Comparison of ENCODE assay signal across 18 cellular contexts in genomic region chr7:6284461-6285360, GRCh38. TPM values are rescaled to one million over a fixed set of nuclear protein-coding genes. Genes with fewer than 3 reads are reported as not detected.
DNase-seq lines count a peak whose midpoint lies in the region; ATAC-seq and TF ChIP-seq lines count a peak whose summit lies in the region.
"Had no signal": no experiment of that assay in that cellular context is flagged by ENCODE, and none has a peak within 500 bp of the region (broad histone marks: within the 10 kb centered on the region; RNA-seq: fewer than 3 reads in every experiment).

No MANE protein-coding gene starts in this region.

- POLR2A ChIA-PET in PC-3 (lab: Charles Lee; ENCODE audit: unreplicated experiment) = no interaction called here

- no peak for TF ChIP-seq CTCF in PC-3 (conservative IDR thresholded peaks at IDR 0.05; ENCODE audit: low read depth, low read length)
- TF ChIP-seq CTCF in BE2C (IDR thresholded peaks at IDR 0.05; ENCODE audit: low read depth, low read length) = no peak
- no peak for TF ChIP-seq CTCF in hepatocyte (IDR thresholded peaks at IDR 0.05; ENCODE audit: poor library complexity)

- no peak overlapping the region for H4K8ac ChIP-seq in neuronal stem cell (ENCODE audit: low read depth, low read length)

- no peak overlapping the region for H2AK5ac ChIP-seq in neuronal stem cell (ENCODE audit: low read depth, low read length)

- DNase-seq in EH (ENCODE audit: low read depth) (peak; percentile 47), PC-3 (peak; percentile 90), dermis microvascular lymphatic vessel endothelial cell (ENCODE audit: low read depth in 2 of 2) (peak; percentile 48 to 70), neuronal stem cell (ENCODE audit: low spot score) (no peak), BE2C (no peak), hepatocyte (ENCODE audit: low spot score) (no peak)
- DNase-seq: activated CD4-positive, alpha-beta T cell treated with anti-CD3 and anti-CD28 coated beads, Interleukin-2, amount 50 U/mL, for 48 hours; activated gamma-delta T cell; effector CD4-positive, alpha-beta T cell; naive B cell; NCI-H146; NCI-H510A; retina; stimulated activated CD4-positive, alpha-beta T cell treated with anti-CD3 and anti-CD28 coated beads, Interleukin-4, amount 100 ng/mL, for 4 hours had no signal

- no peaks in the 10 kb centered on the region for H3K36me3 ChIP-seq in PC-3 (ENCODE audit: low read depth, low read length)
- no peaks in the 10 kb centered on the region for H3K36me3 ChIP-seq in neuronal stem cell (replicated peaks in 1 of 2; ENCODE audit: control insufficient read depth in 2 of 2, insufficient read depth in 2 of 2, low read length in 2 of 2)
- H3K36me3 ChIP-seq in BE2C = no peaks in the 10 kb centered on the region
- H3K36me3 ChIP-seq in hepatocyte (replicated peaks; ENCODE audit: insufficient read depth, low read depth) = no peaks in the 10 kb centered on the region
- H3K36me3 ChIP-seq: vagina had no signal

- peaks cover 35% of the 10 kb centered on the region for H3K4me1 ChIP-seq in PC-3 (ENCODE audit: insufficient read depth, low read length)
- H3K4me1 ChIP-seq in neuronal stem cell (ENCODE audit: control insufficient read depth in 2 of 2, insufficient read depth in 1 of 2, low read depth in 1 of 2, low read length in 2 of 2) = no peaks in the 10 kb centered on the region
- H3K4me1 ChIP-seq in BE2C = no peaks in the 10 kb centered on the region
- no peaks in the 10 kb centered on the region for H3K4me1 ChIP-seq in hepatocyte (ENCODE audit: insufficient read depth)
- H3K4me1 ChIP-seq: vagina had no signal

- BruUV-seq in PC-3 (replicated peaks; lab: Mats Ljungman, UMichigan) = no TSS peak

- H2BK15ac ChIP-seq in neuronal stem cell (ENCODE audit: low read length) = no peak overlapping the region

- H3K27me3 ChIP-seq in PC-3 (ENCODE audit: low read length) = no peaks in the 10 kb centered on the region
- H3K27me3 ChIP-seq in neuronal stem cell (ENCODE audit: control insufficient read depth in 3 of 3, insufficient read depth in 3 of 3, low read depth in 1 of 3, low read length in 3 of 3) = no peaks in the 10 kb centered on the region
- H3K27me3 ChIP-seq in BE2C = no peaks in the 10 kb centered on the region
- H3K27me3 ChIP-seq in hepatocyte = no peaks in the 10 kb centered on the region
- H3K27me3 ChIP-seq: vagina had no signal

- H3K4me2 ChIP-seq in PC-3 (ENCODE audit: low read length) (peak overlapping the region; percentile 42), neuronal stem cell (ENCODE audit: insufficient read depth, low read length, poor library complexity, severe bottlenecking) (no peak overlapping the region), hepatocyte (no peak overlapping the region)

- H4K20me1 ChIP-seq in PC-3 (ENCODE audit: low read length) (no peaks in the 10 kb centered on the region), hepatocyte (ENCODE audit: insufficient read depth, poor library complexity, severe bottlenecking) (no peaks in the 10 kb centered on the region)

- H3K27ac ChIP-seq in PC-3 (ENCODE audit: low read length) (peak overlapping the region; percentile 100), neuronal stem cell (replicated peaks; ENCODE audit: low read length) (no peak overlapping the region), hepatocyte (no peak overlapping the region)
- H3K27ac ChIP-seq: vagina had no signal

- peak overlapping the region; percentile 13 for H3K18ac ChIP-seq in neuronal stem cell (ENCODE audit: low read length)

- CTCF ChIA-PET in PC-3 (lab: Charles Lee) = no interaction called here

- H3K9me3 ChIP-seq in PC-3 (ENCODE audit: low read length) (no peaks in the 10 kb centered on the region), neuronal stem cell (replicated peaks in 1 of 2; ENCODE audit: control insufficient read depth in 2 of 2, insufficient read depth in 1 of 2, low read depth in 1 of 2, low read length in 2 of 2) (no peaks in the 10 kb centered on the region), BE2C (no peaks in the 10 kb centered on the region), hepatocyte (ENCODE audit: low read depth) (no peaks in the 10 kb centered on the region)
- H3K9me3 ChIP-seq: vagina had no signal

- WGBS in neuronal stem cell (ENCODE audit: extremely low coverage in 2 of 2, insufficient read length in 2 of 2, insufficient replicate concordance in 1 of 2), 2 donors = no CpG with 5 or more reads among the region's 20 CpGs
- 91% methylated on average over 20 of the region's 20 CpGs for WGBS in hepatocyte (ENCODE audit: low lambda C conversion rate, missing lambda C conversion rate)

- H3K4me3 ChIP-seq in PC-3 (ENCODE audit: low read length) (no peak overlapping the region), neuronal stem cell (ENCODE audit: low read length in 2 of 2) (no peak overlapping the region), BE2C (ENCODE audit: low read depth, low read length) (no peak overlapping the region), hepatocyte (no peak overlapping the region)
- H3K4me3 ChIP-seq: vagina had no signal

- no peak overlapping the region for H3K14ac ChIP-seq in neuronal stem cell (ENCODE audit: low read length)

- H2BK120ac ChIP-seq in neuronal stem cell (ENCODE audit: low read depth, low read length) = no peak overlapping the region

- ATAC-seq in PC-3 (peak; percentile 43), HG03354 (IDR thresholded peaks at IDR 0.05; ENCODE audit: poor library complexity, severe bottlenecking, unreplicated experiment) (no peak), GM18520 (IDR thresholded peaks at IDR 0.05; ENCODE audit: unreplicated experiment) (no peak)
- ATAC-seq: stimulated activated memory B cell treated with anti-CD40 and anti-IgM and Interleukin-4, amounts not matched to agents 10 μg/mL and 1 μg/mL and 100 μg/mL, for 72 hours had no signal

- H3K9me2 ChIP-seq in PC-3 (replicated peaks; ENCODE audit: low read length) (no peaks in the 10 kb centered on the region), hepatocyte (replicated peaks; ENCODE audit: insufficient read depth) (no peaks in the 10 kb centered on the region)

- H2AFZ ChIP-seq in PC-3 (ENCODE audit: low read length) (peak overlapping the region; percentile 24), neuronal stem cell (ENCODE audit: low read length) (no peak overlapping the region), hepatocyte (no peak overlapping the region)

- H2BK12ac ChIP-seq in neuronal stem cell (ENCODE audit: low read length) = no peak overlapping the region

- peaks cover 5% of the 10 kb centered on the region for H3F3A ChIP-seq in PC-3 (ENCODE audit: low read length, unreplicated experiment)

- H3K79me2 ChIP-seq in PC-3 (ENCODE audit: low read length) (no peaks in the 10 kb centered on the region), hepatocyte (no peaks in the 10 kb centered on the region)

- intact Hi-C loops in PC-3 (cut with micrococcal nuclease) = loop anchor here (2.0 kb wide), 2 partner anchors 22 to 38 kb away; no protein-coding TSS in a partner anchor

- H2BK5ac ChIP-seq in neuronal stem cell (ENCODE audit: low read length) = no peak overlapping the region

- H4K91ac ChIP-seq in neuronal stem cell (ENCODE audit: low read depth, low read length, poor library complexity) = no peak overlapping the region

- no peaks in the 10 kb centered on the region for H3K79me1 ChIP-seq in neuronal stem cell (ENCODE audit: low read depth, low read length)

- H3K9ac ChIP-seq in PC-3 (ENCODE audit: low read length) = peak overlapping the region; percentile 49
- H3K9ac ChIP-seq in neuronal stem cell (ENCODE audit: low read depth, low read length, poor library complexity) = no peak overlapping the region

- H3K23ac ChIP-seq in neuronal stem cell (ENCODE audit: low read depth, low read length, poor library complexity) = no peak overlapping the region

- no peak overlapping the region for H3K4ac ChIP-seq in neuronal stem cell (ENCODE audit: low read length)

RNA-seq across cellular contexts. Expression of gene CYTH3, which starts 12.3 kb away (rescaled TPM):
- 23.1 and 34.4 TPM in 2 replicates for total RNA-seq in PC-3 (2014; rRNA removed)
- total RNA-seq in dermis microvascular lymphatic vessel endothelial cell = 11.6 and 17.3 TPM in 2 replicates
- polyA plus RNA-seq in neuronal stem cell (2013, experiment 1 of 2) = 9.5 TPM
- 9.5 TPM for polyA plus RNA-seq in neuronal stem cell (2013, experiment 2 of 2)
- 61.0 TPM for polyA plus RNA-seq in BE2C (2012; ENCODE audit: insufficient read depth, insufficient read length, low read depth)
- total RNA-seq in hepatocyte = 15.7 and 20.8 TPM in 2 replicates
- polyA plus RNA-seq in hepatocyte = 11.9 and 13.2 TPM in 2 replicates

Comparison
In these comparisons a context has a peak if more than half of its experiments do, and no peak if none do; other contexts are left out.
1. DNase-seq: peak in EH (single experiment), PC-3 (single experiment) and dermis microvascular lymphatic vessel endothelial cell (2 of 2); none in neuronal stem cell (single experiment), BE2C (single experiment) and hepatocyte (single experiment).